ENCODE assay signal across 8 cellular contexts in the genomic region with DNA sequence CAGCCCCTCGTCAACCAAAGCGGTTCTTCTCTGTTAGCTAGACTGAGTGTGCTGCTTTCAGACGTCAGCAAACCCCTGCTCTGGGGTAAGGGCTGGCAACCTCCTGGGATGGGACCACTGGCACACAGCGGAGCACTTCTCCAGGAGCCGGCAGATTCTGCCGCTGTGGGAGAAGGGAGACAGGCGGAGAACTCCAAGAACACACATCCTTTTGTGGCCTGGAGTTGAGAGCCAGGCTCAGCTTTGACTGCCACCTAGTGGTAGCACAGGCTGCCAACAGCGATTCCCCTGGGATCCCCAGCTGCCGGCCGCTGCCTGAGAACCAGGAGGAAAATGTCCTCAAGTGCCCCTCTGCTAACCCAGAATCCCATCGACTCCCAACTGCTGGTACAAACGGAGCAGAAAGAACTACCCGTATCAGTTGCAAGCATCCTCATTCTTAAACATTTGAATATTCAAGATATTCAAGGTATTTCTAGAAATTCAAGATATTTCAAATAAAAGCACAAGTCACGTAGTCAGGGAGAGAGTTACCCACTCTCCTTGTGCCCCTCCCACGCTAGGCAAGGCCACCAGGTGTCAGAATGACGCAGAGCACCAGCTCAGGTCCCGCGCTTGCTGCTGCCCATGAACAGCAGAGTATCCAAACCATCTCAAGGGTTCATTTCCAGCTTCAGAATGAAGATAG. TPM values are rescaled to one million over a fixed set of nuclear protein-coding genes. Genes with fewer than 3 reads are reported as not detected.
A peak's percentile ranks its signal among the peaks of the same experiment; 100 is the strongest.
DNase-seq lines count a peak whose midpoint lies in the region; ATAC-seq, FAIRE-seq and TF ChIP-seq lines count a peak whose summit lies in the region.

No MANE protein-coding gene starts in this region.

- DNase-seq in CD8-positive, alpha-beta T cell, result peak; percentile 27 to 73 (median 54)
- peak; percentile 93 for DNase-seq in HTR-8/SVneo (ENCODE audit: insufficient read length, low spot score)
- DNase-seq in NT2/D1 (ENCODE audit: low read depth, low spot score), result peak; percentile 82
- peak; percentile 61 for DNase-seq in activated CD8-positive, alpha-beta memory T cell treated with anti-CD3 and anti-CD28 coated beads, Interleukin-2, amount 10 ng/mL, durations not matched to agents 7 days and 5 days
- DNase-seq in epithelial cell of esophagus (ENCODE audit: low read depth), result peak; percentile 80
- DNase-seq in mucosa of gallbladder (ENCODE audit: low spot score), result peak; percentile 87
- peak; percentile 56 for DNase-seq in stimulated activated naive B cell treated with anti-CD40 and anti-IgM and Interleukin-4, amounts not matched to agents 10 μg/mL and 1 μg/mL and 100 μg/mL, for 72 hours

- H3K9me3 ChIP-seq in CD8-positive, alpha-beta T cell (ENCODE audit: low read length), result no peaks in the 10 kb centered on the region
- H3K9me3 ChIP-seq in NT2/D1 (ENCODE audit: insufficient read depth, low read length), result no peaks in the 10 kb centered on the region

- peaks cover 23% of the 10 kb centered on the region for H3K4me1 ChIP-seq in CD8-positive, alpha-beta T cell (ENCODE audit: insufficient read depth, low read length)
- peaks cover 4% of the 10 kb centered on the region for H3K4me1 ChIP-seq in NT2/D1 (ENCODE audit: insufficient read depth, insufficient read length)

- H3K4me3 ChIP-seq in CD8-positive, alpha-beta T cell (ENCODE audit: low read depth, low read length), result no peak overlapping the region
- H3K4me3 ChIP-seq in NT2/D1 (ENCODE audit: insufficient read length, low read depth), result no peak overlapping the region
- H3K4me3 ChIP-seq in epithelial cell of esophagus (ENCODE audit: low read length), result no peak overlapping the region

- peak; percentile 21 for ATAC-seq in CD8-positive, alpha-beta T cell
- peak; percentile 12 for ATAC-seq in activated CD8-positive, alpha-beta memory T cell treated with anti-CD3 and anti-CD28 coated beads, Interleukin-2, amount 10 ng/mL, durations not matched to agents 7 days and 5 days
- ATAC-seq in stimulated activated naive B cell treated with anti-CD40 and anti-IgM and Interleukin-4, amounts not matched to agents 10 μg/mL and 1 μg/mL and 100 μg/mL, for 72 hours (replicated peaks), result peak; percentile 33 to 41
- ATAC-seq in GM19328 (IDR thresholded peaks at IDR 0.05; ENCODE audit: unreplicated experiment), result no peak

- intact Hi-C loops in CD8-positive, alpha-beta T cell (cut with DNase I, micrococcal nuclease), result loop anchor here (1.0 to 5.0 kb wide), 3 partner anchors 532 to 1777 kb away; a partner anchor contains a TSS

- H3K36me3 Mint-ChIP-seq in CD8-positive, alpha-beta T cell, result peaks cover 69% of the 10 kb centered on the region
- peaks cover 8% of the 10 kb centered on the region for H3K36me3 Mint-ChIP-seq in activated CD8-positive, alpha-beta memory T cell treated with anti-CD3 and anti-CD28 coated beads, Interleukin-2, amount 10 ng/mL, durations not matched to agents 7 days and 5 days
- H3K36me3 Mint-ChIP-seq in stimulated activated naive B cell treated with anti-CD40 and anti-IgM and Interleukin-4, amounts not matched to agents 10 μg/mL and 1 μg/mL and 100 μg/mL, for 72 hours, result peaks cover 20 to 43% of the 10 kb centered on the region in 2 donors

- peak overlapping the region; percentile 62 for H3K27ac Mint-ChIP-seq in CD8-positive, alpha-beta T cell
- H3K27ac Mint-ChIP-seq in activated CD8-positive, alpha-beta memory T cell treated with anti-CD3 and anti-CD28 coated beads, Interleukin-2, amount 10 ng/mL, durations not matched to agents 7 days and 5 days, result no peak overlapping the region
- H3K27ac Mint-ChIP-seq in stimulated activated naive B cell treated with anti-CD40 and anti-IgM and Interleukin-4, amounts not matched to agents 10 μg/mL and 1 μg/mL and 100 μg/mL, for 72 hours, result peak overlapping the region; percentile 22

- H3K4me1 Mint-ChIP-seq in CD8-positive, alpha-beta T cell (ENCODE audit: low read depth), result peaks cover 31% of the 10 kb centered on the region
- H3K4me1 Mint-ChIP-seq in activated CD8-positive, alpha-beta memory T cell treated with anti-CD3 and anti-CD28 coated beads, Interleukin-2, amount 10 ng/mL, durations not matched to agents 7 days and 5 days, result peaks cover 24% of the 10 kb centered on the region
- peaks cover 18 to 36% of the 10 kb centered on the region in 2 donors for H3K4me1 Mint-ChIP-seq in stimulated activated naive B cell treated with anti-CD40 and anti-IgM and Interleukin-4, amounts not matched to agents 10 μg/mL and 1 μg/mL and 100 μg/mL, for 72 hours

- no peak overlapping the region for H3K27ac ChIP-seq in CD8-positive, alpha-beta T cell (ENCODE audit: low read depth, low read length)

- peak; percentile 83 for FAIRE-seq in HTR-8/SVneo (lab: Jason Lieb, UNC)

- POLR2A ChIA-PET in CD8-positive, alpha-beta T cell (lab: Charles Lee), result no interaction called here

- no peak overlapping the region for H3K4me3 Mint-ChIP-seq in CD8-positive, alpha-beta T cell
- H3K4me3 Mint-ChIP-seq in activated CD8-positive, alpha-beta memory T cell treated with anti-CD3 and anti-CD28 coated beads, Interleukin-2, amount 10 ng/mL, durations not matched to agents 7 days and 5 days, result no peak overlapping the region
- no peak overlapping the region for H3K4me3 Mint-ChIP-seq in stimulated activated naive B cell treated with anti-CD40 and anti-IgM and Interleukin-4, amounts not matched to agents 10 μg/mL and 1 μg/mL and 100 μg/mL, for 72 hours

- peak; percentile 74 for TF ChIP-seq CTCF in CD8-positive, alpha-beta T cell (IDR thresholded peaks at IDR 0.05)
- TF ChIP-seq CTCF in epithelial cell of esophagus (IDR thresholded peaks at IDR 0.05; ENCODE audit: insufficient read depth, low read depth, low read length, missing control alignments), result peak; percentile 97

- H3K9ac ChIP-seq in NT2/D1 (ENCODE audit: insufficient read length, low read depth), result peak overlapping the region; percentile 51

- H3K9me3 Mint-ChIP-seq in CD8-positive, alpha-beta T cell, result no peaks in the 10 kb centered on the region
- no peaks in the 10 kb centered on the region for H3K9me3 Mint-ChIP-seq in activated CD8-positive, alpha-beta memory T cell treated with anti-CD3 and anti-CD28 coated beads, Interleukin-2, amount 10 ng/mL, durations not matched to agents 7 days and 5 days (ENCODE audit: low read depth)
- no peaks in the 10 kb centered on the region for H3K9me3 Mint-ChIP-seq in stimulated activated naive B cell treated with anti-CD40 and anti-IgM and Interleukin-4, amounts not matched to agents 10 μg/mL and 1 μg/mL and 100 μg/mL, for 72 hours

- H3K27me3 ChIP-seq in CD8-positive, alpha-beta T cell (ENCODE audit: insufficient read depth, low read length), result no peaks in the 10 kb centered on the region
- no peaks in the 10 kb centered on the region for H3K27me3 ChIP-seq in NT2/D1 (ENCODE audit: insufficient read depth, insufficient read length)

- peaks cover 15% of the 10 kb centered on the region for H3K36me3 ChIP-seq in CD8-positive, alpha-beta T cell (ENCODE audit: insufficient read depth, low read length)
- H3K36me3 ChIP-seq in NT2/D1 (ENCODE audit: insufficient read depth, insufficient read length, low read length), result peaks cover 77% of the 10 kb centered on the region

- no peaks in the 10 kb centered on the region for H3K27me3 Mint-ChIP-seq in CD8-positive, alpha-beta T cell (ENCODE audit: low read depth)
- peaks cover under 1% of the 10 kb centered on the region for H3K27me3 Mint-ChIP-seq in activated CD8-positive, alpha-beta memory T cell treated with anti-CD3 and anti-CD28 coated beads, Interleukin-2, amount 10 ng/mL, durations not matched to agents 7 days and 5 days
- H3K27me3 Mint-ChIP-seq in stimulated activated naive B cell treated with anti-CD40 and anti-IgM and Interleukin-4, amounts not matched to agents 10 μg/mL and 1 μg/mL and 100 μg/mL, for 72 hours, result no peaks in the 10 kb centered on the region

- CTCF ChIA-PET in CD8-positive, alpha-beta T cell (lab: Charles Lee), result interaction anchor here (0.8 to 4.4 kb wide), 18 partner anchors 8 to 767 kb away, joined by 3 to 28 read pairs (median 4); a partner anchor contains a TSS
- CTCF ChIA-PET in activated CD8-positive, alpha-beta memory T cell treated with anti-CD3 and anti-CD28 coated beads, Interleukin-2, amount 10 ng/mL, durations not matched to agents 7 days and 5 days (lab: Charles Lee), result interaction anchor here (0.6 to 3.6 kb wide), 16 partner anchors 9 to 581 kb away, joined by 3 to 25 read pairs (median 4); no protein-coding TSS in a partner anchor

RNA-seq across cellular contexts. Expression of a gene that starts 4.9 kb away (rescaled TPM):
- 10 to 100 TPM; 28.3 to 29.1 TPM for total RNA-seq in CD8-positive, alpha-beta T cell
- total RNA-seq in activated CD8-positive, alpha-beta memory T cell treated with anti-CD3 and anti-CD28 coated beads, Interleukin-2, amount 10 ng/mL, durations not matched to agents 7 days and 5 days, result 10 to 100 TPM; 24.0 to 26.3 TPM
- 24.5 TPM for total RNA-seq in mucosa of gallbladder

RNA-seq across cellular contexts. Expression of a gene that starts 29.3 kb away (rescaled TPM):
- 1 to 10 TPM; 6.6 to 7.1 TPM for total RNA-seq in CD8-positive, alpha-beta T cell
- total RNA-seq in activated CD8-positive, alpha-beta memory T cell treated with anti-CD3 and anti-CD28 coated beads, Interleukin-2, amount 10 ng/mL, durations not matched to agents 7 days and 5 days, result 1 to 10 TPM in 1 of 2 experiments, not detected in 1; 1.7 TPM
- 181 TPM for total RNA-seq in mucosa of gallbladder

RNA-seq across cellular contexts. Expression of a gene that starts 33.5 kb away (rescaled TPM):
- total RNA-seq in CD8-positive, alpha-beta T cell, result not detected
- not detected for total RNA-seq in activated CD8-positive, alpha-beta memory T cell treated with anti-CD3 and anti-CD28 coated beads, Interleukin-2, amount 10 ng/mL, durations not matched to agents 7 days and 5 days
- 362 TPM for total RNA-seq in mucosa of gallbladder

Comparison
In these comparisons a context has a peak if more than half of its experiments do, and no peak if none do; other contexts are left out.
1. RNA of a gene that starts 29.3 kb away (total RNA-seq): 181 TPM in mucosa of gallbladder (single experiment); 6.6 to 7.1 TPM in CD8-positive, alpha-beta T cell and 1.7 TPM in activated CD8-positive, alpha-beta memory T cell treated with anti-CD3 and anti-CD28 coated beads, Interleukin-2, amount 10 ng/mL, durations not matched to agents 7 days and 5 days; every median in the first group is over 10 times any median in the second.
2. RNA of a gene that starts 33.5 kb away (total RNA-seq): 362 TPM in mucosa of gallbladder (single experiment); not detected in CD8-positive, alpha-beta T cell and not detected in activated CD8-positive, alpha-beta memory T cell treated with anti-CD3 and anti-CD28 coated beads, Interleukin-2, amount 10 ng/mL, durations not matched to agents 7 days and 5 days; every median in the first group is over 100 times any median in the second.
3. Peak in every context shown above with its lines, with median percentiles within 50 percentile points of each other: DNase-seq.